ENCODE assay signal across 9 cellular contexts in genomic region chr3:141308588-141309218, GRCh38. TPM values are rescaled to one million over a fixed set of nuclear protein-coding genes. Genes with fewer than 3 reads are reported as not detected.
DNase-seq lines count a peak whose midpoint lies in the region; ATAC-seq, FAIRE-seq and TF ChIP-seq lines count a peak whose summit lies in the region.
"Had no signal": no experiment of that assay in that cellular context is flagged by ENCODE, and none has a peak within 500 bp of the region (broad histone marks: within the 10 kb centered on the region; RNA-seq: fewer than 3 reads in every experiment).

No MANE protein-coding gene starts in this region.

- no peak overlapping the region for H3K4me2 ChIP-seq in astrocyte (ENCODE audit: low read length)
- H3K4me2 ChIP-seq: BLaER1 treated with 17β-estradiol and CSF1 and Interleukin-3, amounts not matched to agents 10 nM and 100 nM had no signal

- H3K27ac Mint-ChIP-seq in astrocyte (ENCODE audit: unreplicated experiment) = no peak overlapping the region

- no peak overlapping the region for H3K4me3 ChIP-seq in astrocyte (ENCODE audit: insufficient read depth, low read depth, low read length)
- H3K4me3 ChIP-seq in kidney epithelial cell (ENCODE audit: low read depth, low read length) = no peak overlapping the region
- H3K4me3 ChIP-seq: BLaER1 treated with 17β-estradiol and CSF1 and Interleukin-3, amounts not matched to agents 10 nM and 100 nM had no signal

- H3K4me3 Mint-ChIP-seq in astrocyte (ENCODE audit: unreplicated experiment) = no peak overlapping the region

- DNase-seq in NCI-H2196 (lab: John Stamatoyannopoulos, UW; ENCODE audit: unreplicated experiment) (peak; percentile 51), NCI-H2196 treated with DMSO at 0.1 percent for 48 hours (lab: John Stamatoyannopoulos, UW; ENCODE audit: unreplicated experiment) (no peak), NCI-H1694 (lab: John Stamatoyannopoulos, UW) (peak; percentile 10), astrocyte (ENCODE audit: low read depth) (no peak), kidney epithelial cell (ENCODE audit: low read depth) (no peak)

- H3K4me1 Mint-ChIP-seq in astrocyte (ENCODE audit: low read depth, unreplicated experiment) = peaks cover 13% of the 10 kb centered on the region

- peak overlapping the region; percentile 48 for H2AFZ ChIP-seq in astrocyte (ENCODE audit: low read depth, low read length)

- H3K36me3 ChIP-seq in astrocyte (ENCODE audit: insufficient read depth, low read length) = no peaks in the 10 kb centered on the region
- no peaks in the 10 kb centered on the region for H3K36me3 ChIP-seq in kidney epithelial cell (ENCODE audit: control insufficient read depth, insufficient read depth, low read length)
- H3K36me3 ChIP-seq: BLaER1 treated with 17β-estradiol and CSF1 and Interleukin-3, amounts not matched to agents 10 nM and 100 nM had no signal

- no peak for FAIRE-seq in astrocyte (lab: Jason Lieb, UNC)

- no peak for ATAC-seq in HG03342 (IDR thresholded peaks at IDR 0.05; ENCODE audit: unreplicated experiment)
- no peak for ATAC-seq in GM21576 (IDR thresholded peaks at IDR 0.05; ENCODE audit: unreplicated experiment)
- ATAC-seq in HG03469 (IDR thresholded peaks at IDR 0.05; ENCODE audit: unreplicated experiment) = no peak

- H3K27me3 ChIP-seq in astrocyte (ENCODE audit: insufficient read depth, low read length) = no peaks in the 10 kb centered on the region
- H3K27me3 ChIP-seq in kidney epithelial cell (ENCODE audit: control insufficient read depth, insufficient read depth, low read length) = no peaks in the 10 kb centered on the region
- H3K27me3 ChIP-seq: BLaER1 treated with 17β-estradiol and CSF1 and Interleukin-3, amounts not matched to agents 10 nM and 100 nM had no signal

- H3K9ac ChIP-seq in astrocyte (ENCODE audit: low read length) = no peak overlapping the region
- H3K9ac ChIP-seq: BLaER1 treated with 17β-estradiol and CSF1 and Interleukin-3, amounts not matched to agents 10 nM and 100 nM had no signal

- no peaks in the 10 kb centered on the region for H3K36me3 Mint-ChIP-seq in astrocyte (ENCODE audit: low read depth, unreplicated experiment)

- TF ChIP-seq CTCF in astrocyte (IDR thresholded peaks at IDR 0.05; ENCODE audit: insufficient read depth, low read depth, low read length) (peak; percentile 47), kidney epithelial cell (IDR thresholded peaks at IDR 0.05; ENCODE audit: insufficient read depth, low read length, poor library complexity, severe bottlenecking) (peak; percentile 66)

- no peaks in the 10 kb centered on the region for H4K20me1 ChIP-seq in astrocyte (ENCODE audit: insufficient read depth, low read length)
- H4K20me1 ChIP-seq: BLaER1 treated with 17β-estradiol and CSF1 and Interleukin-3, amounts not matched to agents 10 nM and 100 nM had no signal

- H3K9me3 ChIP-seq in astrocyte (ENCODE audit: insufficient read depth, low read depth, low read length) = no peaks in the 10 kb centered on the region
- H3K9me3 ChIP-seq: BLaER1 treated with 17β-estradiol and CSF1 and Interleukin-3, amounts not matched to agents 10 nM and 100 nM had no signal

- peaks cover 2% of the 10 kb centered on the region for H3K9me3 Mint-ChIP-seq in astrocyte (ENCODE audit: unreplicated experiment)

- H3K4me1 ChIP-seq in astrocyte (ENCODE audit: insufficient read depth, low read length) = peaks cover 12% of the 10 kb centered on the region

- no peak overlapping the region for H3K27ac ChIP-seq in astrocyte (ENCODE audit: low read depth, low read length)
- H3K27ac ChIP-seq: BLaER1 treated with 17β-estradiol and CSF1 and Interleukin-3, amounts not matched to agents 10 nM and 100 nM had no signal

- peaks cover 10% of the 10 kb centered on the region for H3K27me3 Mint-ChIP-seq in astrocyte (ENCODE audit: low read depth, unreplicated experiment)

- H3K79me2 ChIP-seq in astrocyte (ENCODE audit: insufficient read depth, low read length) = no peaks in the 10 kb centered on the region

RNA-seq across cellular contexts. Expression of gene ZBTB38, which starts 59.6 kb away (rescaled TPM):
- total RNA-seq in astrocyte (57.6 and 60.7 TPM in 2 replicates), kidney epithelial cell (85.4 and 87.0 TPM in 2 replicates)

Comparison
In these comparisons a context has a peak if more than half of its experiments do, and no peak if none do; other contexts are left out.
1. DNase-seq: peak in NCI-H2196 (single experiment) and NCI-H1694 (single experiment); none in NCI-H2196 treated with DMSO at 0.1 percent for 48 hours (single experiment), astrocyte (single experiment) and kidney epithelial cell (single experiment).